ENCODE assay signal across 9 cellular contexts in the genomic region with DNA sequence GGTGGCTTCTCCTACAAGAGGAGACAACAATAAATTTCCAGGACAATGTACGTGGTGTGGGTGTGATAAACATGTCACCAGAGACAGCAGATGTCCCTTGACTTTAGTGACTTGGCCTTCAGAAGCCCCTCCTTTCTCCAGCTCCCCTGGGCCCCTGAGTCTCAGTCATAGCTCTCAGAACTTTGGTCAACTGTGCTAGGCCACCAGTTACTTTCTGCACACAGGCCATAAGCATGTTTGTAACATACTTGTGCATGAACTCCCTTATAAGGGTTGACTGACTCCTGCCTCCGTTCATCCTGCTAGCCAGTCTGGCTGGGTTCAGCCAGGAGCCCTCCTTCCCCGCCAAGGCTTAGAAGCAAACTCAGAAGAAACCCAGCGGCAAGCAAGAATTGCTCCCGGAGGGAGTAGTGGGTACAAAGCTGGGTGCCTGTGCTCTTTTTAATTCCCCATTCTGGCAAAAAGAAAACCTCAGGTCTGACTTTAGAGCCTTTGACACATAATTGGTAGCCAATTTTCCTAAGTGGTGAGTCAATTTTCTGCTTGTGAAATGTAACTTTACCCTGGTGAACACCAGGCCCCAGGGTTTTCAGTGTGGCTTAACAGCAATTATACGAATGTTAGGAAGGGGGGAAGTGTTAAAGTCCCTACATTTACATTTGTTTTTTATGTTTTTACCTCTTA. TPM values are rescaled to one million over a fixed set of nuclear protein-coding genes. Genes with fewer than 3 reads are reported as not detected.
DNase-seq lines count a peak whose midpoint lies in the region; ATAC-seq and TF ChIP-seq lines count a peak whose summit lies in the region.
"Had no signal": no experiment of that assay in that cellular context is flagged by ENCODE, and none has a peak within 500 bp of the region (broad histone marks: within the 10 kb centered on the region; RNA-seq: fewer than 3 reads in every experiment).

No MANE protein-coding gene starts in this region.

- H3K27ac ChIP-seq in SK-N-MC: peak overlapping the region; percentile 94
- H3K27ac ChIP-seq in left lung: peak overlapping the region; percentile 28 to 34
- H3K27ac ChIP-seq in aorta (ENCODE audit: low read depth in 1 of 2, low read length in 2 of 2): peak overlapping the region; percentile 89 to 95
- H3K27ac ChIP-seq: A549 had no signal

- DNase-seq in NCI-H1417 (lab: John Stamatoyannopoulos, UW) (peak in 2 of 3 experiments; percentile 11 to 22), NCI-H1417 treated with DMSO at 0.1 percent for 48 hours (lab: John Stamatoyannopoulos, UW) (no peak), SK-N-MC (ENCODE audit: low read depth, low spot score) (peak; percentile 73), left lung (no peak), aorta (peak; percentile 50 to 61), SW 1271 (lab: John Stamatoyannopoulos, UW) (no peak), OCI-M1 (lab: John Stamatoyannopoulos, UW) (no peak)

- intact Hi-C loops in left lung (cut with DNase I): no loop called here
- intact Hi-C loops in aorta (cut with DNase I): loop anchor here (2.0 to 10.0 kb wide), 5 partner anchors 43 to 353 kb away; a partner anchor contains a TSS

- TF ChIP-seq CTCF in left lung (IDR thresholded peaks at IDR 0.05): no peak

- H3K36me3 ChIP-seq in SK-N-MC (ENCODE audit: insufficient read depth, low read length) (no peaks in the 10 kb centered on the region), left lung (no peaks in the 10 kb centered on the region), aorta (ENCODE audit: control insufficient read depth in 1 of 2, insufficient read depth in 2 of 2, low read length in 1 of 2) (no peaks in the 10 kb centered on the region)

- H3K27me3 ChIP-seq in left lung (peaks cover 12 to 85% of the 10 kb centered on the region in 2 donors), aorta (ENCODE audit: control insufficient read depth in 1 of 2, insufficient read depth in 2 of 2, low read length in 1 of 2) (no peaks in the 10 kb centered on the region)

- H3K4me1 ChIP-seq in left lung: peaks cover 0 to 9% of the 10 kb centered on the region in 2 donors
- peaks cover 0 to 4% of the 10 kb centered on the region in 2 donors for H3K4me1 ChIP-seq in aorta (ENCODE audit: control insufficient read depth in 1 of 2, insufficient read depth in 2 of 2, low read length in 2 of 2)
- H3K4me1 ChIP-seq: A549 had no signal

- peak; percentile 51 for ATAC-seq in HG03095 (IDR thresholded peaks at IDR 0.05; ENCODE audit: unreplicated experiment)
- peak; percentile 21 for ATAC-seq in left lung
- ATAC-seq in aorta (ENCODE audit: low FRiP score): peak; percentile 62

- H3K9me3 ChIP-seq in SK-N-MC (ENCODE audit: low read depth, low read length): no peaks in the 10 kb centered on the region
- no peaks in the 10 kb centered on the region for H3K9me3 ChIP-seq in left lung
- no peaks in the 10 kb centered on the region for H3K9me3 ChIP-seq in aorta (ENCODE audit: control insufficient read depth, low read length)
- H3K9me3 ChIP-seq: A549 had no signal

- H3K9ac ChIP-seq in SK-N-MC (ENCODE audit: insufficient read length): no peak overlapping the region

- WGBS in aorta, 2 donors: 12 to 17% methylated on average over 6 of the region's 6 CpGs

- H3K4me3 ChIP-seq in SK-N-MC: peak overlapping the region; percentile 67
- no peak overlapping the region for H3K4me3 ChIP-seq in left lung
- H3K4me3 ChIP-seq in aorta (ENCODE audit: low read length in 2 of 2): no peak overlapping the region
- H3K4me3 ChIP-seq: A549 had no signal

RNA-seq across cellular contexts. Expression of a gene that starts 49.2 kb away (rescaled TPM):
- 1 to 10 TPM; 6.1 to 9.6 TPM for total RNA-seq in left lung
- total RNA-seq in aorta: 100 to 1,000 TPM in 1 of 2 donors, 10 to 100 TPM in 1; 75.6 to 103 TPM
- 10 to 100 TPM in 1 of 2 donors, 1 to 10 TPM in 1; 5.9 to 25.1 TPM for polyA plus RNA-seq in aorta

Comparison
In these comparisons a context has a peak if more than half of its experiments do, and no peak if none do; other contexts are left out.
1. DNase-seq: peak in NCI-H1417 (2 of 3), SK-N-MC (single experiment) and aorta (2 of 2); none in NCI-H1417 treated with DMSO at 0.1 percent for 48 hours (single experiment), left lung (0 of 2), SW 1271 (0 of 2) and OCI-M1 (single experiment).
2. H3K27ac ChIP-seq: peak in every context shown above with its lines; median percentile 94 in SK-N-MC; 92 in aorta; 31 in left lung.
3. RNA of a gene that starts 49.2 kb away (total RNA-seq): 75.6 to 103 TPM in aorta; 6.1 to 9.6 TPM in left lung; every median in the first group is over 4 times any median in the second.
4. intact Hi-C loops: an anchor here in aorta (2.0 to 10.0 kb wide); none called in left lung.
5. Peak in every context shown above with its lines, with median percentiles within 50 percentile points of each other: ATAC-seq.